ENCODE assay signal across 9 cellular contexts in genomic region chr2:13193900-13194299, GRCh38.
DNase-seq lines count a peak whose midpoint lies in the region; ATAC-seq and TF ChIP-seq lines count a peak whose summit lies in the region.
"Had no signal": no experiment of that assay in that cellular context is flagged by ENCODE, and none has a peak within 500 bp of the region (broad histone marks: within the 10 kb centered on the region; RNA-seq: fewer than 3 reads in every experiment).

No MANE protein-coding gene starts in this region.

- peak; percentile 65 for ATAC-seq in HG02759 (IDR thresholded peaks at IDR 0.05; ENCODE audit: unreplicated experiment)

- no peaks in the 10 kb centered on the region for H3K4me1 ChIP-seq in neuronal stem cell (ENCODE audit: control insufficient read depth in 2 of 2, insufficient read depth in 1 of 2, low read depth in 1 of 2, low read length in 2 of 2)

- H3K9me3 ChIP-seq in neuronal stem cell (replicated peaks in 1 of 2; ENCODE audit: control insufficient read depth in 2 of 2, insufficient read depth in 1 of 2, low read depth in 1 of 2, low read length in 2 of 2), result no peaks in the 10 kb centered on the region

- H3K18ac ChIP-seq in neuronal stem cell (ENCODE audit: low read length), result no peak overlapping the region

- H2BK12ac ChIP-seq in neuronal stem cell (ENCODE audit: low read length), result no peak overlapping the region

- H2AK5ac ChIP-seq in neuronal stem cell (ENCODE audit: low read depth, low read length), result no peak overlapping the region

- H3K4me3 ChIP-seq in brain microvascular endothelial cell (ENCODE audit: low read depth, low read length) (no peak overlapping the region), neuronal stem cell (ENCODE audit: low read length in 2 of 2) (no peak overlapping the region)

- H2BK120ac ChIP-seq in neuronal stem cell (ENCODE audit: low read depth, low read length), result no peak overlapping the region

- H3K4me2 ChIP-seq in neuronal stem cell (ENCODE audit: insufficient read depth, low read length, poor library complexity, severe bottlenecking), result no peak overlapping the region

- no peak overlapping the region for H2AFZ ChIP-seq in neuronal stem cell (ENCODE audit: low read length)

- in situ Hi-C loops in brain microvascular endothelial cell (cut with HindIII; ENCODE audit: low pct_ligation_motif_present, low sequenced_read_pairs), result no loop called here

- H3K27ac ChIP-seq in brain microvascular endothelial cell (no peak overlapping the region), neuronal stem cell (replicated peaks; ENCODE audit: low read length) (no peak overlapping the region)

- H4K8ac ChIP-seq in neuronal stem cell (ENCODE audit: low read depth, low read length), result no peak overlapping the region

- no peak overlapping the region for H2BK5ac ChIP-seq in neuronal stem cell (ENCODE audit: low read length)

- TF ChIP-seq CTCF in brain microvascular endothelial cell (IDR thresholded peaks at IDR 0.05; ENCODE audit: low read depth, low read length, missing control alignments), result peak; percentile 58

- no CpG with 5 or more reads among the region's 1 CpG for WGBS in neuronal stem cell (ENCODE audit: extremely low coverage in 2 of 2, insufficient read length in 2 of 2, insufficient replicate concordance in 1 of 2), 2 donors

- H3K36me3 ChIP-seq in brain microvascular endothelial cell (replicated peaks), result no peaks in the 10 kb centered on the region
- no peaks in the 10 kb centered on the region for H3K36me3 ChIP-seq in neuronal stem cell (replicated peaks in 1 of 2; ENCODE audit: control insufficient read depth in 2 of 2, insufficient read depth in 2 of 2, low read length in 2 of 2)

- no peak overlapping the region for H3K4ac ChIP-seq in neuronal stem cell (ENCODE audit: low read length)

- H3K23ac ChIP-seq in neuronal stem cell (ENCODE audit: low read depth, low read length, poor library complexity), result no peak overlapping the region

- no peak overlapping the region for H3K14ac ChIP-seq in neuronal stem cell (ENCODE audit: low read length)

- DNase-seq in SKM-1 treated with dmso at 0.1 percent for 144 hours (lab: John Stamatoyannopoulos, UW; ENCODE audit: unreplicated experiment), result peak; percentile 31
- no peak for DNase-seq in SKM-1 (lab: John Stamatoyannopoulos, UW; ENCODE audit: unreplicated experiment)
- DNase-seq in NCI-H2029 (lab: John Stamatoyannopoulos, UW), result peak; percentile 7
- peak; percentile 36 for DNase-seq in brain microvascular endothelial cell
- peak; percentile 24 for DNase-seq in neuronal stem cell (ENCODE audit: low spot score)
- no peak for DNase-seq in activated effector memory CD4-positive, alpha-beta T cell treated with anti-CD3 and anti-CD28 coated beads, Interleukin-2, amount 50 U/mL, for 16 hours
- DNase-seq in HEK293T (ENCODE audit: extremely low spot score), result no peak
- DNase-seq: activated naive CD8-positive, alpha-beta T cell treated with anti-CD3 and anti-CD28 coated beads, Interleukin-2, amount 10 ng/mL, durations not matched to agents 7 days and 5 days had no signal

- no peak overlapping the region for H2BK15ac ChIP-seq in neuronal stem cell (ENCODE audit: low read length)

- H4K91ac ChIP-seq in neuronal stem cell (ENCODE audit: low read depth, low read length, poor library complexity), result no peak overlapping the region

- CTCF ChIA-PET in HEK293T (lab: Yijun Ruan, JAX), result no interaction called here

- no peaks in the 10 kb centered on the region for H3K79me1 ChIP-seq in neuronal stem cell (ENCODE audit: low read depth, low read length)

- no peak overlapping the region for H3K9ac ChIP-seq in neuronal stem cell (ENCODE audit: low read depth, low read length, poor library complexity)

- POLR2A ChIA-PET in HEK293T (lab: Yijun Ruan, JAX), result no interaction called here

- H3K27me3 ChIP-seq in brain microvascular endothelial cell (replicated peaks) (no peaks in the 10 kb centered on the region), neuronal stem cell (ENCODE audit: control insufficient read depth in 3 of 3, insufficient read depth in 3 of 3, low read depth in 1 of 3, low read length in 3 of 3) (no peaks in the 10 kb centered on the region)

TF ChIP-seq in HEK293T, 16 proteins besides CTCF, POLR2A, EP300 and RAD21:
- TF ChIP-seq SUZ12 (IDR thresholded peaks at IDR 0.05), result no peak
- no peak for TF ChIP-seq BHLHE40 (IDR thresholded peaks at IDR 0.05; ENCODE audit: borderline replicate concordance)

Comparison
In these comparisons a context has a peak if more than half of its experiments do, and no peak if none do; other contexts are left out.
1. DNase-seq: peak in SKM-1 treated with dmso at 0.1 percent for 144 hours (single experiment), NCI-H2029 (single experiment), brain microvascular endothelial cell (single experiment) and neuronal stem cell (single experiment); none in SKM-1 (single experiment), activated effector memory CD4-positive, alpha-beta T cell treated with anti-CD3 and anti-CD28 coated beads, Interleukin-2, amount 50 U/mL, for 16 hours (single experiment) and HEK293T (single experiment).